Comparison of ENCODE assay signal across 8 cellular contexts in the genomic region with DNA sequence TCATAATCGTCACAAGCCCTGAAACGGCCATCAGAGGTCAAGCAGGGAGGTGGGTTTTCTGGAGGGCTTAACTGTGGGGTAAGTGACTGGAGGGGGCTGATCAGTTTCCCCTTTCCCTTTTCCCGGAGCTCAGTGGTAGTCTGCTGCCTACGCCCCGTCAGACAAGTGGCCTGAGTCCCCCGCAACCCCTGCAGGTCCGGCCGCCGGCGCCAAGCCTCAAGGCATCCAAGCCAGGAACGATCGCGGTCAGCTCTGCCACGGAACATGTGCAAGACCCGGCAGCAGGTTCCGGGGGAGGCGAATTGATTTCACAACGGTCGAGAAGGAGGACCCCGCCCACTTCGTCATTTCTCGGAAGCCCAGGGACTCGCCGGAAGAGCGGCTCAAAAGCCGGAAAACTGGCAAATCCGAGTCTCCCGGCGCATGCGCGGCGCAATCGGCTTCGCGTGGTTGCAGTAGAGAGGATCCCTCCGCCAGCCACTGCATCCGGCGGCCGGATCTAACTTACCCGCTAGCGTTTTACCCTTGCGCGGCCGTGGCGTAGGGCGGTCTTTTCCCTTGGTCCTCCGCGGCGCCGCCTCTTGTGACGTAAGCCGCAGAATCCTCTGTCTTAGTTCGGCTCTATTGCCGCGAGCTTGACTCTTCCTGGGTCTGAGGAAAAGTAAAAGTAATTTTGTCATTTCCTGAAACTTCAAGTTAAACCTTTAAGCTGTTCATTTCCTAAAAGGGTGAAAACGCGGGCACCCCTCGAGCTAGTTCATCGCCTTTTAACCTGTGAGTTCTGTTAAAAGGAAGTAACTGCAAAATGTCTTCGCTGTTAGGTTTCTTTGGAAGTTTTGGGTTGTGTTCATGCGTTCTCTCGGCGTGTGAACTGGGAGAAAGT. TPM values are rescaled to one million over a fixed set of nuclear protein-coding genes. Genes with fewer than 3 reads are reported as not detected.
DNase-seq lines count a peak whose midpoint lies in the region; ATAC-seq and TF ChIP-seq lines count a peak whose summit lies in the region.

No MANE protein-coding gene starts in this region.

- no peaks in the 10 kb centered on the region for H3K27me3 ChIP-seq in DND-41 (ENCODE audit: insufficient read depth, low read length, poor library complexity)
- no peaks in the 10 kb centered on the region for H3K27me3 ChIP-seq in Peyer's patch
- H3K27me3 ChIP-seq in esophagus muscularis mucosa = no peaks in the 10 kb centered on the region
- no peaks in the 10 kb centered on the region for H3K27me3 ChIP-seq in muscle layer of colon (ENCODE audit: control insufficient read depth in 1 of 2, insufficient read depth in 2 of 2, low read length in 2 of 2)

- peaks cover 21% of the 10 kb centered on the region for H3K4me1 ChIP-seq in DND-41 (ENCODE audit: insufficient read depth, low read length)
- peaks cover 0 to 17% (median 9%) of the 10 kb centered on the region in 4 donors for H3K4me1 ChIP-seq in Peyer's patch
- peaks cover 16 to 26% (median 22%) of the 10 kb centered on the region in 4 donors for H3K4me1 ChIP-seq in esophagus muscularis mucosa
- peaks cover 17% of the 10 kb centered on the region for H3K4me1 ChIP-seq in muscle layer of colon (ENCODE audit: insufficient read depth, low read length)

- peaks cover 10% of the 10 kb centered on the region for H3K9me3 ChIP-seq in DND-41 (ENCODE audit: insufficient read depth, low read length, severe bottlenecking)
- peaks cover 19% of the 10 kb centered on the region for H3K9me3 ChIP-seq in KOPT-K1 (ENCODE audit: insufficient read depth, low read length, poor library complexity, severe bottlenecking)
- no peaks in the 10 kb centered on the region for H3K9me3 ChIP-seq in Peyer's patch
- H3K9me3 ChIP-seq in esophagus muscularis mucosa = no peaks in the 10 kb centered on the region
- H3K9me3 ChIP-seq in muscle layer of colon (ENCODE audit: low read length) = no peaks in the 10 kb centered on the region

- H3K4me3 ChIP-seq in DND-41 (ENCODE audit: low read depth in 1 of 2, low read length in 2 of 2) (peak overlapping the region; percentile 52 to 73), Peyer's patch (peak overlapping the region; percentile 47 to 77 (median 59)), esophagus muscularis mucosa (peak overlapping the region; percentile 62 to 66 (median 64)), muscle layer of colon (ENCODE audit: low read depth in 1 of 2, low read length in 2 of 2) (peak overlapping the region; percentile 53 to 79)

- H4K20me1 ChIP-seq in DND-41 (ENCODE audit: insufficient read depth, low read length) = no peaks in the 10 kb centered on the region

- peak overlapping the region; percentile 94 for H3K4me2 ChIP-seq in DND-41 (ENCODE audit: insufficient read depth, low read length)

- peak; percentile 96 for TF ChIP-seq EP300 in esophagus muscularis mucosa (IDR thresholded peaks at IDR 0.05)

- H3K36me3 ChIP-seq in DND-41 (ENCODE audit: insufficient read depth, low read length) (no peaks in the 10 kb centered on the region), KOPT-K1 (ENCODE audit: insufficient read depth, low read length) (peaks cover 9% of the 10 kb centered on the region; the same call in 1 of the 2 replicates), Peyer's patch (no peaks in the 10 kb centered on the region), esophagus muscularis mucosa (no peaks in the 10 kb centered on the region), muscle layer of colon (ENCODE audit: insufficient read depth, low read length) (no peaks in the 10 kb centered on the region)

- intact Hi-C loops in esophagus muscularis mucosa (cut with DNase I) = loop anchor here (1.0 kb wide), 1 partner anchor 15 kb away; a partner anchor contains a TSS

- WGBS in esophagus muscularis mucosa = 0% methylated on average over 29 of the region's 63 CpGs

- H3K79me2 ChIP-seq in DND-41 (ENCODE audit: insufficient read depth, low read length) = peaks cover 29% of the 10 kb centered on the region

- TF ChIP-seq POLR2A in Peyer's patch (IDR thresholded peaks at IDR 0.05) = peak; percentile 93 to 98
- TF ChIP-seq POLR2A in esophagus muscularis mucosa (IDR thresholded peaks at IDR 0.05; ENCODE audit: low read depth) = peak; percentile 94

- H3K27ac ChIP-seq in DND-41 (ENCODE audit: low read length) (peak overlapping the region; percentile 99), KOPT-K1 (ENCODE audit: low read depth, low read length, poor library complexity, severe bottlenecking) (peak overlapping the region; percentile 96), Peyer's patch (peak overlapping the region; percentile 89 to 99 (median 97)), esophagus muscularis mucosa (replicated peaks in 1 of 4) (peak overlapping the region; percentile 94 to 98 (median 98)), muscle layer of colon (ENCODE audit: low read depth, low read length) (peak overlapping the region; percentile 92)

- peak; percentile 91 for ATAC-seq in DND-41 (ENCODE audit: insufficient read depth, low read depth)
- peak; percentile 94 for ATAC-seq in GM21825 (IDR thresholded peaks at IDR 0.05; ENCODE audit: unreplicated experiment)

- DNase-seq in DND-41 (peak; percentile 98), Peyer's patch (peak; percentile 98 to 100 (median 98)), activated T-helper 1 cell treated with Interleukin-2 at 50 U/mL for 16 hours (ENCODE audit: low read depth) (peak; percentile 97), esophagus muscularis mucosa (ENCODE audit: extremely low spot score) (peak; percentile 100)
- DNase-seq in stimulated activated CD8-positive, alpha-beta memory T cell treated with anti-CD3 and anti-CD28 coated beads, Interleukin-7, amount 100 ng/mL, for 1 hour (ENCODE audit: low read depth in 2 of 2) = peak; percentile 95 to 96

- TF ChIP-seq CTCF in DND-41 (IDR thresholded peaks at IDR 0.05; ENCODE audit: borderline replicate concordance, extremely low read depth, low read length, poor library complexity, severe bottlenecking) (no peak), Peyer's patch (IDR thresholded peaks at IDR 0.05) (peak in 2 of 6 experiments; percentile 11 to 33), esophagus muscularis mucosa (IDR thresholded peaks at IDR 0.05) (no peak)

- H3K9ac ChIP-seq in DND-41 (ENCODE audit: low read depth, low read length) (peak overlapping the region; percentile 86), muscle layer of colon (ENCODE audit: low read length) (peak overlapping the region; percentile 97)

- peak overlapping the region; percentile 77 for H2AFZ ChIP-seq in DND-41 (ENCODE audit: low read depth, low read length)

RNA-seq across cellular contexts. Expression of a gene that starts 14.9 kb away (rescaled TPM):
- 100 to 1,000 TPM; 309 to 477 (median 414) TPM for total RNA-seq in Peyer's patch
- total RNA-seq in esophagus muscularis mucosa = 100 to 1,000 TPM in 1 of 4 donors, 10 to 100 TPM in 3; 45.3 to 180 (median 77.3) TPM

Comparison
In these comparisons a context has a peak if more than half of its experiments do, and no peak if none do; other contexts are left out.
1. Peak in every context shown above with its lines: DNase-seq, ATAC-seq, H3K4me3 ChIP-seq and H3K27ac ChIP-seq.